In genomic region chr1:28036431-28036830, GRCh38 we compare ENCODE assay signal across 16 cellular contexts. TPM values are rescaled to one million over a fixed set of nuclear protein-coding genes. Genes with fewer than 3 reads are reported as not detected.
DNase-seq lines count a peak whose midpoint lies in the region; ATAC-seq, FAIRE-seq and TF ChIP-seq lines count a peak whose summit lies in the region.
"Had no signal": no experiment of that assay in that cellular context is flagged by ENCODE, and none has a peak within 500 bp of the region (broad histone marks: within the 10 kb centered on the region; RNA-seq: fewer than 3 reads in every experiment).

No MANE protein-coding gene starts in this region.

- H3K27me3 ChIP-seq in Karpas-422 (ENCODE audit: low read length) (no peaks in the 10 kb centered on the region), GM12878 (replicated peaks in 1 of 2; ENCODE audit: control insufficient read depth in 2 of 2, insufficient read depth in 2 of 2, low read length in 1 of 2) (no peaks in the 10 kb centered on the region)

- H3K9ac ChIP-seq in Karpas-422 (ENCODE audit: low read length) (no peak overlapping the region), GM12878 (ENCODE audit: control insufficient read depth, insufficient read depth, low read length) (no peak overlapping the region)

- intact Hi-C loops in GM12878 (cut with micrococcal nuclease; ENCODE audit: unreplicated experiment): no loop called here

- no peak for FAIRE-seq in GM12878 (lab: Jason Lieb, UNC)
- FAIRE-seq: D721Med, endometrium had no signal

- H3K79me2 ChIP-seq in Karpas-422 (ENCODE audit: low read length) (peaks cover 49% of the 10 kb centered on the region), GM12878 (ENCODE audit: control insufficient read depth, insufficient read depth, low read length) (no peaks in the 10 kb centered on the region)

- no peak overlapping the region for H3K27ac ChIP-seq in C4-2B
- H3K27ac ChIP-seq in Karpas-422 (ENCODE audit: low read length): peak overlapping the region; percentile 43; the same call in 1 of the 2 replicates
- H3K27ac ChIP-seq in GM12878 (ENCODE audit: control insufficient read depth, insufficient read depth): no peak overlapping the region
- H3K27ac ChIP-seq in caudate nucleus (ENCODE audit: low read depth, low read length): no peak overlapping the region

- in situ Hi-C loops in GM12878 (cut with MboI): no loop called here

- CTCF ChIA-PET in GM12878 (lab: Yijun Ruan, JAX): interaction anchor here (0.7 to 1.9 kb wide), 16 partner anchors 8 to 176 kb away, joined by 3 to 19 read pairs (median 4); partner anchors contain the start of gene EYA3

- H2AFZ ChIP-seq in Karpas-422 (ENCODE audit: low read length): no peak overlapping the region
- H2AFZ ChIP-seq in GM12878 (ENCODE audit: control insufficient read depth, low read depth, low read length): no peak overlapping the region

- RAD21 ChIA-PET in GM12878 (lab: Charles Lee; ENCODE audit: unreplicated experiment): interaction anchor here (0.7 to 1.9 kb wide), 4 partner anchors 50 to 173 kb away, joined by 3 to 15 read pairs (median 9); partner anchors contain the start of gene EYA3

- H3K9me3 ChIP-seq in Karpas-422 (ENCODE audit: low read length) (no peaks in the 10 kb centered on the region), GM12878 (replicated peaks; ENCODE audit: control insufficient read depth, insufficient read depth, low read length) (no peaks in the 10 kb centered on the region)

- H3K9me2 ChIP-seq in Karpas-422 (replicated peaks; ENCODE audit: insufficient read depth, low read length): no peaks in the 10 kb centered on the region

- no peaks in the 10 kb centered on the region for H4K20me1 ChIP-seq in Karpas-422 (ENCODE audit: insufficient read depth, low read depth, low read length)
- no peaks in the 10 kb centered on the region for H4K20me1 ChIP-seq in GM12878 (ENCODE audit: control insufficient read depth, insufficient read depth)

- POLR2A ChIA-PET in GM12878 (lab: Charles Lee): no interaction called here

- SMC1A ChIA-PET in GM12878 (lab: Charles Lee; ENCODE audit: uncharacterized antibody, unreplicated experiment): interaction anchor here (0.9 to 2.9 kb wide), 12 partner anchors 9 to 177 kb away, joined by 3 to 28 read pairs (median 4); partner anchors contain the start of gene EYA3

- no peak for TF ChIP-seq POLR2A in GM12878 (IDR thresholded peaks at IDR 0.05; ENCODE audit: low read depth, low read length)

- H3K4me1 ChIP-seq in Karpas-422 (ENCODE audit: low read length) (peaks cover 18% of the 10 kb centered on the region), GM12878 (ENCODE audit: control insufficient read depth, insufficient read depth, low read length) (no peaks in the 10 kb centered on the region)

- TF ChIP-seq CTCF in C4-2B (conservative IDR thresholded peaks at IDR 0.05) (peak; percentile 45), GM12878 (IDR thresholded peaks at IDR 0.05 in 2 of 3, conservative IDR thresholded peaks at IDR 0.05 in 1 of 3; ENCODE audit: control insufficient read depth in 2 of 3, extremely low read depth in 1 of 3, insufficient read depth in 1 of 3, low read depth in 3 of 3, low read length in 3 of 3) (peak in 1 of 3 experiments; percentile 49; a peak in 3 of 6 replicates)

- ATAC-seq in GM12878 (no peak), HG03280 (IDR thresholded peaks at IDR 0.05; ENCODE audit: unreplicated experiment) (no peak)

- BruUV-seq in GM12878 (replicated peaks; lab: Mats Ljungman, UMichigan): no TSS peak

- H3K36me3 ChIP-seq in Karpas-422 (ENCODE audit: insufficient read depth, low read length) (peaks cover 11% of the 10 kb centered on the region; the same call in 1 of the 2 replicates), GM12878 (ENCODE audit: control insufficient read depth in 2 of 2, insufficient read depth in 2 of 2, low read length in 1 of 2) (peaks cover 0 to 13% of the 10 kb centered on the region in 2 experiments; a peak in 2 of 4 replicates)

- no peak overlapping the region for H3K4me2 ChIP-seq in Karpas-422 (ENCODE audit: low read depth, low read length, poor library complexity, severe bottlenecking)
- no peak overlapping the region for H3K4me2 ChIP-seq in GM12878 (ENCODE audit: control insufficient read depth, insufficient read depth)

- H3K4me3 ChIP-seq in Karpas-422 (ENCODE audit: low read length) (no peak overlapping the region), GM12878 (no peak overlapping the region)

- no peak for TF ChIP-seq EP300 in GM12878 (IDR thresholded peaks at IDR 0.05; ENCODE audit: borderline replicate concordance in 1 of 2, control insufficient read depth in 1 of 2, low read depth in 2 of 2, low read length in 2 of 2)

- TF ChIP-seq RAD21 in GM12878 (IDR thresholded peaks at IDR 0.05; ENCODE audit: insufficient read depth, low read depth, low read length): peak; percentile 24; the same call in 1 of the 2 replicates

- WGBS in GM12878 (ENCODE audit: insufficient coverage, insufficient replicate concordance, low lambda C conversion rate, missing lambda C conversion rate): 65% methylated on average over 2 of the region's 2 CpGs

- DNase-seq in Karpas-422 (no peak), GM12878 (ENCODE audit: low read depth, low spot score) (no peak), myocyte (ENCODE audit: low read depth) (peak; percentile 8), caudate nucleus (lab: John Stamatoyannopoulos, UW) (no peak), NCI-H1092 (lab: John Stamatoyannopoulos, UW) (no peak)
- DNase-seq in activated CD8-positive, alpha-beta memory T cell treated with anti-CD3 and anti-CD28 coated beads, Interleukin-2, amount 50 U/mL, for 4 hours: no peak
- DNase-seq: activated CD4-positive, alpha-beta T cell treated with anti-CD3 and anti-CD28 coated beads for 48 hours; activated naive CD8-positive, alpha-beta T cell treated with anti-CD3 and anti-CD28 coated beads for 36 hours; activated T-cell treated with anti-CD3 and anti-CD28 coated beads for 4 hours; foreskin fibroblast; NCI-H2029 treated with DMSO at 0.1 percent for 48 hours; NCI-H69 had no signal

TF ChIP-seq in GM12878, 131 proteins besides CTCF, POLR2A, EP300 and RAD21:
- TF ChIP-seq SMC3 (IDR thresholded peaks at IDR 0.05; ENCODE audit: borderline replicate concordance, low read length): peak; percentile 13; the same call in 1 of the 2 replicates
- TF ChIP-seq SRF (IDR thresholded peaks at IDR 0.05; ENCODE audit: low read depth in 2 of 2, low read length in 2 of 2): no peak

RNA-seq across cellular contexts. Expression of gene EYA3, which starts 52.0 kb away (rescaled TPM):
- total RNA-seq in Karpas-422 (2014; rRNA removed; shearing (Covaris generic); ENCODE audit: low replicate concordance): 17.0 and 28.3 TPM in 2 replicates
- 62.1 and 81.3 TPM in 2 replicates for total RNA-seq in GM12878 (2013; cell fraction: nucleolus; rRNA removed)
- total RNA-seq in GM12878 (2014; rRNA removed) (18.3 and 19.0 TPM in 2 replicates), GM12878 (2014; rRNA removed; fragmentation: Illumina TruSeq; extraction: Trizol) (28.1 and 28.2 TPM in 2 replicates), GM12878 (2021) (28.5 and 29.6 TPM in 2 replicates), myocyte (19.6 and 22.0 TPM in 2 replicates)
- polyA plus RNA-seq in GM12878 (2011; ENCODE audit: low read depth): 8.9 TPM
- polyA plus RNA-seq in GM12878 (2011; rRNA removed) (46.6 and 48.9 TPM in 2 replicates), GM12878 (2014; fragmentation: Illumina TruSeq; extraction: Trizol) (28.1 and 33.0 TPM in 2 replicates), GM12878 (2014; fragmentation: Nextera tagmentation; extraction: Ambion mirVana) (10 to 100 TPM; 13.0 to 15.6 TPM), GM12878 (2014; rRNA removed) (19.8 and 20.1 TPM in 2 replicates), GM12878 (2016; fragmentation: Nextera tagmentation; extraction: Ambion mirVana) (10 to 100 TPM; 22.6 to 24.2 TPM)
- polyA plus RNA-seq in GM12878 (2011; cell fraction: cytosol; rRNA removed): 24.4 and 27.3 TPM in 2 replicates
- 26.8 and 29.1 TPM in 2 replicates for polyA plus RNA-seq in GM12878 (2011; cell fraction: nucleus; rRNA removed)
- polyA plus RNA-seq in GM12878 (2012): 12.3 and 13.9 TPM in 2 replicates
- polyA minus RNA-seq in GM12878 (2011; rRNA and poly(A)+ RNA removed): 62.8 and 90.9 TPM in 2 replicates
- 14.4 and 18.8 TPM in 2 replicates for polyA minus RNA-seq in GM12878 (2011; cell fraction: cytosol; rRNA and poly(A)+ RNA removed)
- 27.7 and 28.5 TPM in 2 replicates for polyA minus RNA-seq in GM12878 (2011; cell fraction: nucleus; rRNA and poly(A)+ RNA removed)
- 9.7 TPM for polyA plus RNA-seq in myocyte (2012)
